In genomic region chr18:9469700-9470099, GRCh38 we compare ENCODE assay signal across 22 cellular contexts.
"Had no signal": no experiment of that assay in that cellular context is flagged by ENCODE, and none has a peak within 500 bp of the region (broad histone marks: within the 10 kb centered on the region; RNA-seq: fewer than 3 reads in every experiment).

No MANE protein-coding gene starts in this region.

- DNase-seq: activated CD4-positive, alpha-beta memory T cell treated with anti-CD3 and anti-CD28 coated beads, Interleukin-2, amount 10 ng/mL, durations not matched to agents 7 days and 5 days; activated CD4-positive, alpha-beta T cell treated with anti-CD3 and anti-CD28 coated beads, Interleukin-2, amount 10 ng/mL, durations not matched to agents 24 days and 14 days; activated naive CD4-positive, alpha-beta T cell; activated naive CD8-positive, alpha-beta T cell treated with anti-CD3 and anti-CD28 coated beads for 36 hours; amniotic stem cell; colonic mucosa; heart right ventricle; left lung; naive thymus-derived CD4-positive, alpha-beta T cell; retina; sigmoid colon; stimulated activated CD4-positive, alpha-beta T cell treated with anti-CD3 and anti-CD28 coated beads, Interleukin-15, amount 100 ng/mL, for 24 hours; stimulated activated CD8-positive, alpha-beta memory T cell treated with anti-CD3 and anti-CD28 coated beads, Interleukin-4, amount 100 ng/mL, for 48 hours; stimulated activated naive CD4-positive, alpha-beta T cell; upper lobe of left lung had no signal

- H3K4me1 ChIP-seq: breast epithelium had no signal

- H3K9me3 ChIP-seq: colonic mucosa, sigmoid colon had no signal

- H3K4me3 ChIP-seq: breast epithelium, colonic mucosa, heart right ventricle, left lung, lung, neural progenitor cell, sigmoid colon, smooth muscle cell, thoracic aorta, upper lobe of left lung had no signal

- H3K36me3 ChIP-seq: breast epithelium, colonic mucosa, heart right ventricle, left lung, neural progenitor cell, sigmoid colon, thoracic aorta, upper lobe of left lung had no signal

- H3K27ac ChIP-seq: breast epithelium, colonic mucosa, epithelial cell of prostate, heart right ventricle, left lung, neural progenitor cell, sigmoid colon, thoracic aorta, upper lobe of left lung, VCaP had no signal
